In the genomic region with DNA sequence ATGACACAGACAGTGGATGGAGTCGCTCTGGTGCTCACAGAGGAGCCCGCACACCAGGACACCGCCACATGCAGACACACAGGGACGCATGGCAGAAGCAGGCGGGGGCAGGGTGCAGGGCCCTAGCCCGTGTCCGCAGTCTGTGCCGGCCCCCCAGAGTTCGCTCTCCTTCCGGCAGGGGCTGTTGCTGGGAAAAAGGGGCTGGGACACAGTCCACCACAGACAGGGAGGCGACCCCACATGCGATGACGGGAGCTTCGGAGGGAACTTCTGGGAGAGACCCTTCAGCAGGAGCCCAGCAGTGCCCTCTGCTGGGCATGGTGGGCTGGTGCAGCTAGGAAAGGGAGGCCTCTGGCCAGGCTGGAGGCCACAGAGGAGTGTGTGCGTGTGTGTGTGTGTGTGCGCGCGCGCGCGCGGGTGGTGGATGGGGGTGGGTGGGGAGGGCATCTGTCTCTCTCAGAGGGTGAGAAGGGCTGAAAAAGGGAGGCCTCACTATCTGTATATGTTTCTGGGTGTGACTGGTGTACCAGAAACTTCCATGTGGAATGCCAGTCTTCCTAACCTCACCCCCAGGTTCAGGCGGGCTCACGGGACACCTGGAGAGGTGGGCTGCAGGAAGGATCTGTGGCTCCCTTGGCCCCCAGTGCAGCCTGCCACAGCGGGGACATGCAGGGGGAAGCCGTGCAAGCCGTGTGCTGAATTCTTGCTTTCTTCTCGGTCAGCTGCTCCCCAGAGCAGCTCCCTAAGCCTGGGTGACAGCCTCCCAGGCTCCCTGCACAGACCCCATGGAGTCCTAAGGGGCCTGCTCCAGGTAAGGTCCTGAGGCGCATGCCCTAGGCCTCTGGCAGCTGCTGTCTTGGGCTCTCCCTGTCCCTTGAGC, we compare ENCODE assay signal across 8 cellular contexts.
DNase-seq lines count a peak whose midpoint lies in the region; ATAC-seq and TF ChIP-seq lines count a peak whose summit lies in the region.

No MANE protein-coding gene starts in this region.

- H3K27me3 ChIP-seq in NT2/D1 (ENCODE audit: insufficient read depth, insufficient read length), result peaks cover 5% of the 10 kb centered on the region
- H3K27me3 ChIP-seq in mucosa of rectum (ENCODE audit: control insufficient read depth in 2 of 2, insufficient read depth in 2 of 2, low read length in 2 of 2), result no peaks in the 10 kb centered on the region

- H3K27ac ChIP-seq in mucosa of rectum (ENCODE audit: low read depth in 2 of 2, low read length in 2 of 2), result no peak overlapping the region

- DNase-seq in ELF-1 (ENCODE audit: low read depth, low spot score) (peak; percentile 93), NT2/D1 (ENCODE audit: low read depth, low spot score) (peak; percentile 48), activated T-cell treated with anti-CD3 and anti-CD28 coated beads for 24 hours (ENCODE audit: low read depth) (peak; percentile 63), erythroblast (lab: John Stamatoyannopoulos, UW) (peak; percentile 74 to 78)
- peak; percentile 51 for DNase-seq in stimulated activated CD8-positive, alpha-beta memory T cell treated with anti-CD3 and anti-CD28 coated beads, Interleukin-4, amount 100 ng/mL, for 24 hours (ENCODE audit: low read depth)

- H3K9ac ChIP-seq in NT2/D1 (ENCODE audit: insufficient read length, low read depth) (peak overlapping the region; percentile 57), mucosa of rectum (ENCODE audit: low read depth in 1 of 2, low read length in 2 of 2) (peak overlapping the region in 1 of 2 donors; percentile 55)

- no peak for TF ChIP-seq POLR2A in erythroblast (IDR thresholded peaks at IDR 0.05; ENCODE audit: low read length)

- no peaks in the 10 kb centered on the region for H3K36me3 ChIP-seq in NT2/D1 (ENCODE audit: insufficient read depth, insufficient read length, low read length)
- no peaks in the 10 kb centered on the region for H3K36me3 ChIP-seq in mucosa of rectum (ENCODE audit: control insufficient read depth in 2 of 2, insufficient read depth in 2 of 2, low read length in 2 of 2)

- H3K4me1 ChIP-seq in NT2/D1 (ENCODE audit: insufficient read depth, insufficient read length) (peaks cover 40% of the 10 kb centered on the region), mucosa of rectum (ENCODE audit: control insufficient read depth in 2 of 2, insufficient read depth in 2 of 2, low read length in 2 of 2) (peaks cover 22 to 26% of the 10 kb centered on the region in 2 donors)

- H3K9me3 ChIP-seq in NT2/D1 (ENCODE audit: insufficient read depth, low read length) (no peaks in the 10 kb centered on the region), mucosa of rectum (ENCODE audit: control insufficient read depth in 2 of 2, low read length in 2 of 2) (no peaks in the 10 kb centered on the region)

- ATAC-seq in HG03432 (IDR thresholded peaks at IDR 0.05; ENCODE audit: unreplicated experiment) (peak; percentile 63), HG03139 (IDR thresholded peaks at IDR 0.05; ENCODE audit: unreplicated experiment) (no peak)

- H3K4me3 ChIP-seq in NT2/D1 (ENCODE audit: insufficient read length, low read depth) (no peak overlapping the region), mucosa of rectum (ENCODE audit: low read length in 2 of 2) (peak overlapping the region; percentile 45 to 49)
